ENCODE assay signal across 13 cellular contexts in genomic region chr3:73558399-73559075, GRCh38.
DNase-seq lines count a peak whose midpoint lies in the region; ATAC-seq and TF ChIP-seq lines count a peak whose summit lies in the region.
"Had no signal": no experiment of that assay in that cellular context is flagged by ENCODE, and none has a peak within 500 bp of the region (broad histone marks: within the 10 kb centered on the region; RNA-seq: fewer than 3 reads in every experiment).

No MANE protein-coding gene starts in this region.

- no peak overlapping the region for H2AK5ac ChIP-seq in trophoblast cell (ENCODE audit: low read length)

- H3K4me3 ChIP-seq in adipocyte (ENCODE audit: low read length), result peak overlapping the region; percentile 62
- no peak overlapping the region for H3K4me3 ChIP-seq in trophoblast cell (ENCODE audit: low read depth, low read length)
- H3K4me3 ChIP-seq: BLaER1, skin epidermis, vagina had no signal

- H3K36me3 ChIP-seq in adipocyte (ENCODE audit: control insufficient read depth, insufficient read depth, low read length, severe bottlenecking), result peaks cover 3% of the 10 kb centered on the region
- H3K36me3 ChIP-seq in trophoblast cell (ENCODE audit: control insufficient read depth in 1 of 2, insufficient read depth in 2 of 2, low read length in 2 of 2), result peaks cover 0 to 2% of the 10 kb centered on the region in 2 experiments
- H3K36me3 ChIP-seq: BLaER1, vagina had no signal

- DNase-seq in ELF-1 (ENCODE audit: low read depth, low spot score) (peak; percentile 32), adipocyte (ENCODE audit: low read depth) (peak; percentile 54), fibroblast of the conjunctiva (ENCODE audit: low read depth) (peak; percentile 76), trophoblast cell (no peak), NCI-H1436 (lab: John Stamatoyannopoulos, UW) (no peak), RWPE1 (ENCODE audit: low spot score) (no peak)
- no peak for DNase-seq in NK-92 treated with Interleukin-12 subunit alpha and Interleukin-12 subunit beta, amount 100 ng/mL, for 24 hours (lab: John Stamatoyannopoulos, UW)
- DNase-seq: NCI-H146, T-helper 1 cell had no signal

- no peak overlapping the region for H2AFZ ChIP-seq in trophoblast cell (ENCODE audit: insufficient read depth, low read length, poor library complexity)

- peak overlapping the region; percentile 5 for H4K91ac ChIP-seq in trophoblast cell (ENCODE audit: low read depth, low read length)

- peaks cover 3% of the 10 kb centered on the region for H3K79me2 ChIP-seq in trophoblast cell (ENCODE audit: control insufficient read depth, insufficient read depth, low read length, poor library complexity)

- H4K8ac ChIP-seq in trophoblast cell (ENCODE audit: low read depth, low read length), result no peak overlapping the region

- H3K4me2 ChIP-seq in trophoblast cell (ENCODE audit: low read length), result peak overlapping the region; percentile 21
- H3K4me2 ChIP-seq: BLaER1 had no signal

- H3K23ac ChIP-seq in trophoblast cell (ENCODE audit: low read length), result no peak overlapping the region

- H2BK5ac ChIP-seq in trophoblast cell (ENCODE audit: low read depth, low read length, poor library complexity), result no peak overlapping the region

- no CpG with 5 or more reads among the region's 7 CpGs for WGBS in trophoblast cell (ENCODE audit: extremely low coverage, insufficient coverage, insufficient read length)

- peak overlapping the region; percentile 41 for H2BK120ac ChIP-seq in trophoblast cell (ENCODE audit: insufficient read depth, low read length, poor library complexity)

- peak overlapping the region; percentile 72 for H3K4ac ChIP-seq in trophoblast cell (ENCODE audit: low read depth, low read length)

- H3K27ac ChIP-seq in trophoblast cell (ENCODE audit: low read depth, low read length), result peak overlapping the region; percentile 45
- no peak overlapping the region for H3K27ac ChIP-seq in RWPE1
- H3K27ac ChIP-seq: BLaER1, vagina had no signal

- peak overlapping the region; percentile 50 for H2BK12ac ChIP-seq in trophoblast cell (ENCODE audit: low read length)

- no peak overlapping the region for H4K12ac ChIP-seq in trophoblast cell (ENCODE audit: low read depth, low read length)

- POLR2A ChIA-PET in RWPE1 (lab: Yijun Ruan, JAX; ENCODE audit: low non-redundant PET), result no interaction called here

- no peaks in the 10 kb centered on the region for H3K27me3 ChIP-seq in adipocyte (replicated peaks; ENCODE audit: control insufficient read depth, insufficient read depth, low read length)
- H3K27me3 ChIP-seq in trophoblast cell (ENCODE audit: insufficient read depth, low read length), result no peaks in the 10 kb centered on the region
- H3K27me3 ChIP-seq: BLaER1, vagina had no signal

- H3K9me3 ChIP-seq in adipocyte (ENCODE audit: control insufficient read depth, low read length), result no peaks in the 10 kb centered on the region
- H3K9me3 ChIP-seq in trophoblast cell (ENCODE audit: insufficient read depth, low read depth, low read length), result no peaks in the 10 kb centered on the region
- H3K9me3 ChIP-seq: BLaER1, vagina had no signal

- TF ChIP-seq CTCF in RWPE1 (conservative IDR thresholded peaks at IDR 0.05; ENCODE audit: low read depth), result no peak

- H3K4me1 ChIP-seq in adipocyte (ENCODE audit: control insufficient read depth, insufficient read depth, low read length) (peaks cover 76% of the 10 kb centered on the region), trophoblast cell (ENCODE audit: control insufficient read depth in 1 of 2, insufficient read depth in 2 of 2, low read length in 2 of 2) (peaks cover 10 to 19% of the 10 kb centered on the region in 2 experiments)
- H3K4me1 ChIP-seq: BLaER1 had no signal

- peak overlapping the region; percentile 19 for H3K18ac ChIP-seq in trophoblast cell (ENCODE audit: low read length)

- no peak for ATAC-seq in HG03108 (IDR thresholded peaks at IDR 0.05; ENCODE audit: unreplicated experiment)

- peak overlapping the region; percentile 6 for H3K14ac ChIP-seq in trophoblast cell (ENCODE audit: low read length)

- CTCF ChIA-PET in RWPE1 (lab: Yijun Ruan, JAX), result no interaction called here

- peaks cover 5% of the 10 kb centered on the region for H3K79me1 ChIP-seq in trophoblast cell (ENCODE audit: low read length)

- peak overlapping the region; percentile 73 for H3K9ac ChIP-seq in adipocyte (ENCODE audit: low read length)
- no peak overlapping the region for H3K9ac ChIP-seq in trophoblast cell (ENCODE audit: low read length)
- H3K9ac ChIP-seq: BLaER1 had no signal

Comparison
In these comparisons a context has a peak if more than half of its experiments do, and no peak if none do; other contexts are left out.
1. DNase-seq: peak in ELF-1 (single experiment), adipocyte (single experiment) and fibroblast of the conjunctiva (single experiment); none in trophoblast cell (0 of 2), NCI-H1436 (single experiment), RWPE1 (single experiment) and NK-92 treated with Interleukin-12 subunit alpha and Interleukin-12 subunit beta, amount 100 ng/mL, for 24 hours (single experiment).